Comparison of ENCODE assay signal across 21 cellular contexts in genomic region chr15:74046275-74046674, GRCh38. TPM values are rescaled to one million over a fixed set of nuclear protein-coding genes. Genes with fewer than 3 reads are reported as not detected.
A peak's percentile ranks its signal among the peaks of the same experiment; 100 is the strongest.
DNase-seq lines count a peak whose midpoint lies in the region; TF ChIP-seq lines count a peak whose summit lies in the region.
"Had no signal": no experiment of that assay in that cellular context is flagged by ENCODE, and none has a peak within 500 bp of the region (broad histone marks: within the 10 kb centered on the region; RNA-seq: fewer than 3 reads in every experiment).

No MANE protein-coding gene starts in this region.

- no peak overlapping the region for H2AFZ ChIP-seq in neural cell (ENCODE audit: low read depth, low read length)
- H2AFZ ChIP-seq: GM23248 had no signal

- H3K27me3 ChIP-seq in left ventricle myocardium inferior (ENCODE audit: low read depth) (no peaks in the 10 kb centered on the region), neural cell (ENCODE audit: insufficient read depth, low read depth, low read length) (no peaks in the 10 kb centered on the region)

- peaks cover 22% of the 10 kb centered on the region for H3K4me1 Mint-ChIP-seq in activated CD4-positive, alpha-beta T cell treated with anti-CD3 and anti-CD28 coated beads, Interleukin-2, amount 10 ng/mL, durations not matched to agents 7 days and 5 days
- peaks cover 5% of the 10 kb centered on the region for H3K4me1 Mint-ChIP-seq in activated CD4-positive, alpha-beta T cell treated with anti-CD3 and anti-CD28 coated beads, Interleukin-2, amount 10 ng/mL, durations not matched to agents 24 days and 14 days

- H3K4me3 ChIP-seq in left ventricle myocardium inferior (no peak overlapping the region), neural cell (ENCODE audit: low read length) (no peak overlapping the region)
- H3K4me3 ChIP-seq: A549, GM23248, HAP-1 had no signal

- no peak overlapping the region for H3K4me3 Mint-ChIP-seq in activated CD4-positive, alpha-beta T cell treated with anti-CD3 and anti-CD28 coated beads, Interleukin-2, amount 10 ng/mL, durations not matched to agents 7 days and 5 days
- no peak overlapping the region for H3K4me3 Mint-ChIP-seq in activated CD4-positive, alpha-beta T cell treated with anti-CD3 and anti-CD28 coated beads, Interleukin-2, amount 10 ng/mL, durations not matched to agents 24 days and 14 days
- H3K4me3 Mint-ChIP-seq: CD4-positive, alpha-beta T cell had no signal

- TF ChIP-seq RAD21 in neural cell (conservative IDR thresholded peaks at IDR 0.05) = no peak

- H3K9ac ChIP-seq in neural cell (ENCODE audit: low read length) = peak overlapping the region; percentile 12
- H3K9ac ChIP-seq: GM23248 had no signal

- H3K27ac ChIP-seq in left ventricle myocardium inferior (replicated peaks) (peak overlapping the region; percentile 54), neural cell (ENCODE audit: low read length) (no peak overlapping the region)
- H3K27ac ChIP-seq: 22Rv1, A549, C4-2B, GM23248 had no signal

- H3K4me2 ChIP-seq in neural cell (ENCODE audit: low read length) = no peak overlapping the region
- H3K4me2 ChIP-seq: A549 had no signal

- peaks cover 3% of the 10 kb centered on the region for H3K36me3 Mint-ChIP-seq in activated CD4-positive, alpha-beta T cell treated with anti-CD3 and anti-CD28 coated beads, Interleukin-2, amount 10 ng/mL, durations not matched to agents 7 days and 5 days (ENCODE audit: low read depth)
- peaks cover 12% of the 10 kb centered on the region for H3K36me3 Mint-ChIP-seq in activated CD4-positive, alpha-beta T cell treated with anti-CD3 and anti-CD28 coated beads, Interleukin-2, amount 10 ng/mL, durations not matched to agents 24 days and 14 days (ENCODE audit: low read depth)

- no peaks in the 10 kb centered on the region for H3K79me2 ChIP-seq in neural cell (replicated peaks; ENCODE audit: insufficient read depth, low read length)

- no peak for DNase-seq in activated CD4-positive, alpha-beta T cell treated with anti-CD3 and anti-CD28 coated beads, Interleukin-2, amount 10 ng/mL, durations not matched to agents 7 days and 5 days
- DNase-seq in activated CD4-positive, alpha-beta T cell treated with anti-CD3 and anti-CD28 coated beads, Interleukin-2, amount 10 ng/mL, durations not matched to agents 24 days and 14 days = no peak
- DNase-seq in left ventricle myocardium inferior = no peak
- DNase-seq in cardiac septum (ENCODE audit: low spot score) = no peak
- DNase-seq in NCI-H187 treated with DMSO at 0.1 percent for 48 hours (lab: John Stamatoyannopoulos, UW) = no peak
- no peak for DNase-seq in cerebellar cortex (ENCODE audit: low spot score)
- DNase-seq: AML-193; Caco-2; CD4-positive, alpha-beta T cell; DMS153; DMS79; GDM1; GM23248 had no signal

- no peak for TF ChIP-seq CTCF in left ventricle myocardium inferior (IDR thresholded peaks at IDR 0.05; ENCODE audit: borderline replicate concordance)
- no peak for TF ChIP-seq CTCF in neural cell (IDR thresholded peaks at IDR 0.05; ENCODE audit: poor library complexity, severe bottlenecking)

- H3K27ac Mint-ChIP-seq in activated CD4-positive, alpha-beta T cell treated with anti-CD3 and anti-CD28 coated beads, Interleukin-2, amount 10 ng/mL, durations not matched to agents 7 days and 5 days = peak overlapping the region; percentile 54
- H3K27ac Mint-ChIP-seq in activated CD4-positive, alpha-beta T cell treated with anti-CD3 and anti-CD28 coated beads, Interleukin-2, amount 10 ng/mL, durations not matched to agents 24 days and 14 days = no peak overlapping the region
- H3K27ac Mint-ChIP-seq: CD4-positive, alpha-beta T cell had no signal

- H3K27me3 Mint-ChIP-seq in activated CD4-positive, alpha-beta T cell treated with anti-CD3 and anti-CD28 coated beads, Interleukin-2, amount 10 ng/mL, durations not matched to agents 7 days and 5 days = no peaks in the 10 kb centered on the region
- no peaks in the 10 kb centered on the region for H3K27me3 Mint-ChIP-seq in activated CD4-positive, alpha-beta T cell treated with anti-CD3 and anti-CD28 coated beads, Interleukin-2, amount 10 ng/mL, durations not matched to agents 24 days and 14 days
- H3K27me3 Mint-ChIP-seq: CD4-positive, alpha-beta T cell had no signal

- TF ChIP-seq EP300 in neural cell (conservative IDR thresholded peaks at IDR 0.05; ENCODE audit: poor library complexity, severe bottlenecking) = no peak

- H3K9me2 ChIP-seq in neural cell (ENCODE audit: insufficient read depth, low read length) = no peaks in the 10 kb centered on the region

- H3K36me3 ChIP-seq in left ventricle myocardium inferior (peaks cover 24% of the 10 kb centered on the region), neural cell (ENCODE audit: insufficient read depth, low read length) (no peaks in the 10 kb centered on the region)
- H3K36me3 ChIP-seq: HAP-1 had no signal

- H3F3A ChIP-seq in neural cell (ENCODE audit: insufficient read depth, low read length, poor library complexity, severe bottlenecking) = no peaks in the 10 kb centered on the region

- intact Hi-C loops in activated CD4-positive, alpha-beta T cell treated with anti-CD3 and anti-CD28 coated beads, Interleukin-2, amount 10 ng/mL, durations not matched to agents 24 days and 14 days (cut with micrococcal nuclease) = no loop called here
- intact Hi-C loops in left ventricle myocardium inferior (cut with micrococcal nuclease) (no loop called here), cardiac septum (cut with DNase I) (no loop called here)

- no peaks in the 10 kb centered on the region for H4K20me1 ChIP-seq in neural cell (ENCODE audit: insufficient read depth)

- CTCF ChIA-PET in activated CD4-positive, alpha-beta T cell treated with anti-CD3 and anti-CD28 coated beads, Interleukin-2, amount 10 ng/mL, durations not matched to agents 7 days and 5 days (lab: Charles Lee) = interaction anchor here (0.9 to 1.7 kb wide), 3 partner anchors 9 to 73 kb away, joined by 3 to 5 read pairs (median 5); no protein-coding TSS in a partner anchor

- POLR2A ChIA-PET in activated CD4-positive, alpha-beta T cell treated with anti-CD3 and anti-CD28 coated beads, Interleukin-2, amount 10 ng/mL, durations not matched to agents 7 days and 5 days (lab: Charles Lee) = no interaction called here

- H3K4me1 ChIP-seq in left ventricle myocardium inferior = peaks cover 69% of the 10 kb centered on the region
- H3K4me1 ChIP-seq: Caco-2, HAP-1 had no signal

- H3K9me3 ChIP-seq in left ventricle myocardium inferior (replicated peaks) = no peaks in the 10 kb centered on the region
- no peaks in the 10 kb centered on the region for H3K9me3 ChIP-seq in neural cell (ENCODE audit: low read length)
- H3K9me3 ChIP-seq: A549, Caco-2, HAP-1 had no signal

- no peaks in the 10 kb centered on the region for H3K9me3 Mint-ChIP-seq in activated CD4-positive, alpha-beta T cell treated with anti-CD3 and anti-CD28 coated beads, Interleukin-2, amount 10 ng/mL, durations not matched to agents 7 days and 5 days
- no peaks in the 10 kb centered on the region for H3K9me3 Mint-ChIP-seq in activated CD4-positive, alpha-beta T cell treated with anti-CD3 and anti-CD28 coated beads, Interleukin-2, amount 10 ng/mL, durations not matched to agents 24 days and 14 days
- H3K9me3 Mint-ChIP-seq: CD4-positive, alpha-beta T cell had no signal

TF ChIP-seq in neural cell, 6 proteins besides CTCF, POLR2A, EP300 and RAD21 (continues in another document):
- TF ChIP-seq SMC3 (conservative IDR thresholded peaks at IDR 0.05; ENCODE audit: poor library complexity) = no peak
- no peak for TF ChIP-seq REST (IDR thresholded peaks at IDR 0.05; ENCODE audit: borderline replicate concordance)

RNA-seq across cellular contexts. Expression of gene GOLGA6A, which starts 36.1 kb away (rescaled TPM):
- total RNA-seq in activated CD4-positive, alpha-beta T cell treated with anti-CD3 and anti-CD28 coated beads, Interleukin-2, amount 10 ng/mL, durations not matched to agents 7 days and 5 days = not detected
- not detected in 2 replicates for total RNA-seq in activated CD4-positive, alpha-beta T cell treated with anti-CD3 and anti-CD28 coated beads, Interleukin-2, amount 10 ng/mL, durations not matched to agents 24 days and 14 days
- total RNA-seq in left ventricle myocardium inferior (not detected), cardiac septum (not detected)
- 0.50 TPM in 2 replicates for polyA plus RNA-seq in neural cell
- 0.12 and 0.24 TPM in 2 replicates for polyA minus RNA-seq in neural cell
- total RNA-seq: Caco-2, Daoy, GM23248, H4 had no signal
- polyA plus RNA-seq: BJ, GM23248 had no signal

RNA-seq across cellular contexts. Expression of gene PML, which starts 51.8 kb away (rescaled TPM):
- total RNA-seq in activated CD4-positive, alpha-beta T cell treated with anti-CD3 and anti-CD28 coated beads, Interleukin-2, amount 10 ng/mL, durations not matched to agents 7 days and 5 days = 100 to 1,000 TPM; 118 to 122 TPM
- 61.3 and 64.2 TPM in 2 replicates for total RNA-seq in activated CD4-positive, alpha-beta T cell treated with anti-CD3 and anti-CD28 coated beads, Interleukin-2, amount 10 ng/mL, durations not matched to agents 24 days and 14 days
- 19.1 TPM for total RNA-seq in left ventricle myocardium inferior
- 24.6 TPM for total RNA-seq in cardiac septum
- polyA plus RNA-seq in neural cell = 4.7 and 10.9 TPM in 2 replicates
- 12.9 and 14.8 TPM in 2 replicates for polyA minus RNA-seq in neural cell

RNA-seq across cellular contexts. Expression of gene STOML1, which starts 54.2 kb away (rescaled TPM):
- total RNA-seq in activated CD4-positive, alpha-beta T cell treated with anti-CD3 and anti-CD28 coated beads, Interleukin-2, amount 10 ng/mL, durations not matched to agents 7 days and 5 days = 10 to 100 TPM; 12.0 to 12.8 TPM
- total RNA-seq in activated CD4-positive, alpha-beta T cell treated with anti-CD3 and anti-CD28 coated beads, Interleukin-2, amount 10 ng/mL, durations not matched to agents 24 days and 14 days = 10.3 and 10.6 TPM in 2 replicates
- total RNA-seq in left ventricle myocardium inferior (26.1 TPM), cardiac septum (32.1 TPM)
- 49.5 and 59.4 TPM in 2 replicates for polyA plus RNA-seq in neural cell
- 37.3 and 39.2 TPM in 2 replicates for polyA minus RNA-seq in neural cell
